In genomic region chrX:19864736-19865135, GRCh38 we compare ENCODE assay signal across 21 cellular contexts. TPM values are rescaled to one million over a fixed set of nuclear protein-coding genes. Genes with fewer than 3 reads are reported as not detected.
DNase-seq lines count a peak whose midpoint lies in the region; ATAC-seq and TF ChIP-seq lines count a peak whose summit lies in the region.
"Had no signal": no experiment of that assay in that cellular context is flagged by ENCODE, and none has a peak within 500 bp of the region (broad histone marks: within the 10 kb centered on the region; RNA-seq: fewer than 3 reads in every experiment).

No MANE protein-coding gene starts in this region.

- no peaks in the 10 kb centered on the region for H4K20me1 ChIP-seq in SU-DHL-6 (ENCODE audit: low read depth, low read length)

- H3K9me3 ChIP-seq in Caco-2 = no peaks in the 10 kb centered on the region
- no peaks in the 10 kb centered on the region for H3K9me3 ChIP-seq in SU-DHL-6 (ENCODE audit: insufficient read depth, low read length)
- H3K9me3 ChIP-seq in spleen = no peaks in the 10 kb centered on the region

- no peaks in the 10 kb centered on the region for H3K4me1 ChIP-seq in Caco-2
- peaks cover 14 to 100% (median 72%) of the 10 kb centered on the region in 6 donors for H3K4me1 ChIP-seq in spleen

- CTCF ChIA-PET in Caco-2 (lab: Charles Lee) = no interaction called here
- CTCF ChIA-PET in activated naive CD4-positive, alpha-beta T cell treated with anti-CD3 and anti-CD28 coated beads for 36 hours (lab: Charles Lee) = no interaction called here

- H3K4me3 ChIP-seq in Caco-2 (ENCODE audit: low read depth, low read length) = no peak overlapping the region
- no peak overlapping the region for H3K4me3 ChIP-seq in HL-60 (replicated peaks; ENCODE audit: insufficient read depth, low read length)
- H3K4me3 ChIP-seq in SU-DHL-6 (ENCODE audit: insufficient read depth, low read length, poor library complexity, severe bottlenecking) = peak overlapping the region; percentile 43
- no peak overlapping the region for H3K4me3 ChIP-seq in spleen
- H3K4me3 ChIP-seq: coronary artery had no signal

- peak overlapping the region; percentile 75 for H3K27ac Mint-ChIP-seq in Caco-2 (ENCODE audit: unreplicated experiment)
- no peak overlapping the region for H3K27ac Mint-ChIP-seq in activated naive CD4-positive, alpha-beta T cell treated with anti-CD3 and anti-CD28 coated beads for 36 hours

- TF ChIP-seq CTCF in Caco-2 (IDR thresholded peaks at IDR 0.05; ENCODE audit: insufficient read depth in 1 of 2, low read depth in 1 of 2, low read length in 1 of 2, severe bottlenecking in 1 of 2, unreplicated experiment in 1 of 2) (no peak), HL-60 (IDR thresholded peaks at IDR 0.05; ENCODE audit: insufficient read depth, low read length) (no peak), SU-DHL-6 (IDR thresholded peaks at IDR 0.05; ENCODE audit: insufficient read depth, low read length, poor library complexity, severe bottlenecking) (no peak), spleen (IDR thresholded peaks at IDR 0.05 in 8 of 11, conservative IDR thresholded peaks at IDR 0.05 in 3 of 11) (no peak)

- H3K36me3 ChIP-seq in Caco-2 (ENCODE audit: control insufficient read depth, insufficient read depth, low read length) (no peaks in the 10 kb centered on the region), SU-DHL-6 (ENCODE audit: low read length) (no peaks in the 10 kb centered on the region), spleen (no peaks in the 10 kb centered on the region)

- ATAC-seq in HG03571 (IDR thresholded peaks at IDR 0.05; ENCODE audit: unreplicated experiment) = no peak
- ATAC-seq in HG03521 (IDR thresholded peaks at IDR 0.05; ENCODE audit: unreplicated experiment) = no peak

- 30 to 65% (median 45%) methylated on average over 8 of the region's 8 CpGs for WGBS in spleen, 5 donors

- DNase-seq in Caco-2 (no peak), HL-60 (ENCODE audit: low read depth in 1 of 2, low spot score in 1 of 2) (peak in 1 of 2 experiments; percentile 58), spleen (no peak)
- DNase-seq in activated naive CD4-positive, alpha-beta T cell treated with anti-CD3 and anti-CD28 coated beads for 36 hours = no peak
- DNase-seq: activated CD4-positive, alpha-beta T cell treated with anti-CD3 and anti-CD28 coated beads, Interleukin-2, amount 50 U/mL, for 48 hours; activated naive CD8-positive, alpha-beta T cell treated with anti-CD3 and anti-CD28 coated beads, Interleukin-2, amount 10 ng/mL, durations not matched to agents 7 days and 5 days; activated T-cell treated with anti-CD3 and anti-CD28 coated beads, Interleukin-2, amount 50 U/mL, for 48 hours; DMS 273 treated with DMSO at 0.1 percent for 48 hours; hippocampal formation; Kasumi-1; mesendoderm; NCI-H1436 treated with DMSO at 0.1 percent for 48 hours; NCI-H226; stimulated activated CD4-positive, alpha-beta T cell treated with anti-CD3 and anti-CD28 coated beads, Interleukin-2, amount 100 ng/mL, for 48 hours had no signal

- peaks cover 5% of the 10 kb centered on the region for H3K36me3 Mint-ChIP-seq in Caco-2 (ENCODE audit: insufficient read depth, unreplicated experiment)
- no peaks in the 10 kb centered on the region for H3K36me3 Mint-ChIP-seq in activated naive CD4-positive, alpha-beta T cell treated with anti-CD3 and anti-CD28 coated beads for 36 hours (ENCODE audit: low read depth)
- H3K36me3 Mint-ChIP-seq: brain had no signal

- H3K27me3 Mint-ChIP-seq in Caco-2 (ENCODE audit: insufficient read depth, unreplicated experiment) = no peaks in the 10 kb centered on the region
- no peaks in the 10 kb centered on the region for H3K27me3 Mint-ChIP-seq in activated naive CD4-positive, alpha-beta T cell treated with anti-CD3 and anti-CD28 coated beads for 36 hours (ENCODE audit: low read depth)
- H3K27me3 Mint-ChIP-seq: activated naive CD8-positive, alpha-beta T cell treated with anti-CD3 and anti-CD28 coated beads, Interleukin-2, amount 10 ng/mL, durations not matched to agents 7 days and 5 days had no signal

- peak overlapping the region; percentile 57 for H3K9ac ChIP-seq in SU-DHL-6 (ENCODE audit: low read length)

- POLR2A ChIA-PET in Caco-2 (lab: Charles Lee) = no interaction called here

- TF ChIP-seq POLR2A in spleen (IDR thresholded peaks at IDR 0.05) = no peak

- H3K4me2 ChIP-seq in SU-DHL-6 (ENCODE audit: low read depth, low read length, poor library complexity, severe bottlenecking) = peak overlapping the region; percentile 92

- peaks cover 10% of the 10 kb centered on the region for H3K4me1 Mint-ChIP-seq in Caco-2 (ENCODE audit: low read depth, unreplicated experiment)
- peaks cover 65% of the 10 kb centered on the region for H3K4me1 Mint-ChIP-seq in activated naive CD4-positive, alpha-beta T cell treated with anti-CD3 and anti-CD28 coated beads for 36 hours (ENCODE audit: low read depth)

- peaks cover 85% of the 10 kb centered on the region for H3K79me2 ChIP-seq in SU-DHL-6 (ENCODE audit: insufficient read depth, low read length)

- H3F3A ChIP-seq in SU-DHL-6 (ENCODE audit: insufficient read depth) = peaks cover 53% of the 10 kb centered on the region

- no peak overlapping the region for H2AFZ ChIP-seq in SU-DHL-6 (ENCODE audit: low read depth, low read length, severe bottlenecking)

- intact Hi-C loops in Caco-2 (cut with micrococcal nuclease; ENCODE audit: unreplicated experiment) (no loop called here), spleen (cut with DNase I; ENCODE audit: low total_unique reads) (no loop called here)
- intact Hi-C loops in activated naive CD4-positive, alpha-beta T cell treated with anti-CD3 and anti-CD28 coated beads for 36 hours (cut with micrococcal nuclease) = no loop called here

- no TSS peak for BruUV-seq in Caco-2 (replicated peaks; lab: Mats Ljungman, UMichigan)

- no peaks in the 10 kb centered on the region for H3K9me3 Mint-ChIP-seq in Caco-2 (ENCODE audit: unreplicated experiment)
- no peaks in the 10 kb centered on the region for H3K9me3 Mint-ChIP-seq in activated naive CD4-positive, alpha-beta T cell treated with anti-CD3 and anti-CD28 coated beads for 36 hours
- H3K9me3 Mint-ChIP-seq: activated naive CD8-positive, alpha-beta T cell treated with anti-CD3 and anti-CD28 coated beads, Interleukin-2, amount 10 ng/mL, durations not matched to agents 7 days and 5 days had no signal

- peak overlapping the region; percentile 86 for H3K27ac ChIP-seq in HL-60 (replicated peaks)
- peak overlapping the region; percentile 98 for H3K27ac ChIP-seq in SU-DHL-6 (ENCODE audit: low read depth, low read length)
- peak overlapping the region; percentile 44 to 81 (median 70) for H3K27ac ChIP-seq in spleen
- H3K27ac ChIP-seq: VCaP had no signal

- no peaks in the 10 kb centered on the region for H3K9me2 ChIP-seq in SU-DHL-6 (replicated peaks; ENCODE audit: insufficient read depth, low read length)

- H3K4me3 Mint-ChIP-seq in Caco-2 (ENCODE audit: unreplicated experiment) = no peak overlapping the region
- H3K4me3 Mint-ChIP-seq in activated naive CD4-positive, alpha-beta T cell treated with anti-CD3 and anti-CD28 coated beads for 36 hours = no peak overlapping the region
- H3K4me3 Mint-ChIP-seq: brain, nephron had no signal

- H3K27me3 ChIP-seq in Caco-2 (replicated peaks; ENCODE audit: control insufficient read depth, insufficient read depth, low read length) (no peaks in the 10 kb centered on the region), HL-60 (ENCODE audit: insufficient read depth, poor library complexity, severe bottlenecking) (no peaks in the 10 kb centered on the region), SU-DHL-6 (ENCODE audit: low read length) (no peaks in the 10 kb centered on the region), spleen (replicated peaks in 1 of 7) (no peaks in the 10 kb centered on the region)

RNA-seq across cellular contexts. Expression of gene SH3KBP1, which starts 22.7 kb away (rescaled TPM):
- total RNA-seq in Caco-2 (2022) (49.1 and 61.5 TPM in 2 replicates), spleen (10 to 100 TPM; 39.2 to 74.6 (median 56.4) TPM)
- polyA plus RNA-seq in spleen = 10 to 100 TPM; 26.3 to 30.0 (median 28.0) TPM
- 10 to 100 TPM; 67.5 to 78.3 TPM for total RNA-seq in activated naive CD4-positive, alpha-beta T cell treated with anti-CD3 and anti-CD28 coated beads for 36 hours
